ENCODE assay signal across 2 cellular contexts in the genomic region with DNA sequence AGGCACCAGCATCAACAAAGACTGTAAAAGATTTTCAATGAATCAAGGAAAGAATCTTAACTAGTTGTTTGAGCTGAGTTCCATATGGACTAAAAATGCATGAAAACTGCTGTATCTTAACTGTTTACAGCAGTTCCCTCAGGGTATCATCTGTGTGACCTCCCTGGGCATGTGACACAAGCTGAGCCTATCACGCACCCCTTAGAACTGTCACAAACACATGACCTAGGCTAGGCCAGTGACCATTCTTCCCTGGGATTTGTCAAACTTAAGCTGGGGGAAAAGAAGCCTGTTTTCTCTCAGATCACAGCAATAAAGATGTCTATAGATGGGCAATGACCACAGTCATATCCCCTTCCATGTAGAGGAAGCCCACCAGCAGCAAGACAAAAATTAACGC.
TF ChIP-seq lines count a peak whose summit lies in the region.

No MANE protein-coding gene starts in this region.

TF ChIP-seq in HepG2, 621 proteins besides CTCF, POLR2A, EP300 and RAD21:
- TF ChIP-seq KDM5A (IDR thresholded peaks at IDR 0.05; ENCODE audit: borderline replicate concordance, low read length): no peak
- TF ChIP-seq, protein P1, sequence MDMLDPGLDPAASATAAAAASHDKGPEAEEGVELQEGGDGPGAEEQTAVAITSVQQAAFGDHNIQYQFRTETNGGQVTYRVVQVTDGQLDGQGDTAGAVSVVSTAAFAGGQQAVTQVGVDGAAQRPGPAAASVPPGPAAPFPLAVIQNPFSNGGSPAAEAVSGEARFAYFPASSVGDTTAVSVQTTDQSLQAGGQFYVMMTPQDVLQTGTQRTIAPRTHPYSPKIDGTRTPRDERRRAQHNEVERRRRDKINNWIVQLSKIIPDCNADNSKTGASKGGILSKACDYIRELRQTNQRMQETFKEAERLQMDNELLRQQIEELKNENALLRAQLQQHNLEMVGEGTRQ (IDR thresholded peaks at IDR 0.05; ENCODE audit: low read depth, low read length): peak; percentile 57; the same call in 1 of the 2 replicates
- TF ChIP-seq, protein P1 (CRISPR knock-in tag; IDR thresholded peaks at IDR 0.05; ENCODE audit: borderline replicate concordance): no peak; the same call in 1 of the 2 replicates

TF ChIP-seq in H1, 55 proteins besides CTCF, POLR2A, EP300 and RAD21:
- no peak for TF ChIP-seq NRF1 (IDR thresholded peaks at IDR 0.05; ENCODE audit: low read depth, low read length)
- TF ChIP-seq, protein P1 (IDR thresholded peaks at IDR 0.05; ENCODE audit: low read length): peak; percentile 73
